In the genomic region with DNA sequence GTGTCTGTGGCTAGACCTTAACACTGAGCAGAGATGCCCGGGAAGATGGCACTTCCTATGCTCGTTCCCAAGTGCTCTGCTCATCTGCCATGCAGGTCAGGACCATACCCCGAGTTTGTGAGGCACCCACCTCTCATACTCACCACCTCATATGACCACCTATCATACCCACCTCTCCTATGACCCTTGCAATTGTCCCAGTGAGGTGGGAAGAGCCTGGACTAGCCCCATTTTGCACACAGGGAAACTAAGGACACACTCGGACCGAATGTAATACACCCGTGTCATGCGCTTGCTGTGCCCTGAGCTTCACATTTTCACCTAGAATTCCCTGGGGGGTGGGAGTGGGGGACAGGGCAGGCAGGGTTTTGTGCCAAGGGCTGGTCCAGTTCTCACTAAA, we compare ENCODE assay signal across 25 cellular contexts. TPM values are rescaled to one million over a fixed set of nuclear protein-coding genes. Genes with fewer than 3 reads are reported as not detected.
A peak's percentile ranks its signal among the peaks of the same experiment; 100 is the strongest.
DNase-seq lines count a peak whose midpoint lies in the region; ATAC-seq and TF ChIP-seq lines count a peak whose summit lies in the region.
"Had no signal": no experiment of that assay in that cellular context is flagged by ENCODE, and none has a peak within 500 bp of the region (broad histone marks: within the 10 kb centered on the region; RNA-seq: fewer than 3 reads in every experiment).

No MANE protein-coding gene starts in this region.

- H3K4me3 Mint-ChIP-seq in activated CD4-positive, alpha-beta memory T cell treated with anti-CD3 and anti-CD28 coated beads for 36 hours, result no peak overlapping the region
- H3K4me3 Mint-ChIP-seq in activated CD4-positive, alpha-beta memory T cell treated with anti-CD3 and anti-CD28 coated beads, Interleukin-2, amount 10 ng/mL, durations not matched to agents 7 days and 5 days, result no peak overlapping the region
- peak overlapping the region in 1 of 7 donors; percentile 15 for H3K4me3 Mint-ChIP-seq in CD8-positive, alpha-beta memory T cell
- no peak overlapping the region for H3K4me3 Mint-ChIP-seq in effector memory CD8-positive, alpha-beta T cell
- H3K4me3 Mint-ChIP-seq: activated T-helper 1 cell treated with anti-CD3 and anti-CD28 coated beads, Interleukin-12 subunit alpha, Interleukin-12 subunit beta, Interleukin-2, Interleukin-4 antibody, amounts not matched to agents 30 ng/mL and 10 ng/mL and 1 ng/mL, durations not matched to agents 14 hours and 24 hours and 36 hours had no signal

- H3K4me1 ChIP-seq in CD8-positive, alpha-beta memory T cell (ENCODE audit: insufficient read depth, low read length), result peaks cover 47% of the 10 kb centered on the region
- H3K4me1 ChIP-seq in neutrophil (ENCODE audit: control insufficient read depth in 1 of 2, insufficient read depth in 1 of 2, low read depth in 1 of 2, low read length in 1 of 2), result peaks cover 51 to 57% of the 10 kb centered on the region in 2 experiments

- H3K4me1 Mint-ChIP-seq in activated CD4-positive, alpha-beta memory T cell treated with anti-CD3 and anti-CD28 coated beads for 36 hours (ENCODE audit: low read depth), result peaks cover 41% of the 10 kb centered on the region
- peaks cover 21% of the 10 kb centered on the region for H3K4me1 Mint-ChIP-seq in activated CD4-positive, alpha-beta memory T cell treated with anti-CD3 and anti-CD28 coated beads, Interleukin-2, amount 10 ng/mL, durations not matched to agents 7 days and 5 days
- peaks cover 39 to 49% (median 45%) of the 10 kb centered on the region in 3 donors for H3K4me1 Mint-ChIP-seq in CD8-positive, alpha-beta memory T cell
- peaks cover 22 to 31% of the 10 kb centered on the region in 2 donors for H3K4me1 Mint-ChIP-seq in effector memory CD8-positive, alpha-beta T cell (ENCODE audit: low read depth in 2 of 2)

- no peak overlapping the region for H3K27ac ChIP-seq in CD8-positive, alpha-beta memory T cell (ENCODE audit: low read depth, low read length)
- peak overlapping the region; percentile 98 for H3K27ac ChIP-seq in neutrophil
- H3K27ac ChIP-seq: brain microvascular endothelial cell, coronary artery, upper lobe of left lung had no signal

- no peak for DNase-seq in activated CD4-positive, alpha-beta memory T cell treated with anti-CD3 and anti-CD28 coated beads for 36 hours
- DNase-seq in activated CD4-positive, alpha-beta memory T cell treated with anti-CD3 and anti-CD28 coated beads, Interleukin-2, amount 10 ng/mL, durations not matched to agents 7 days and 5 days, result no peak
- no peak for DNase-seq in CD8-positive, alpha-beta memory T cell
- DNase-seq in effector memory CD8-positive, alpha-beta T cell, result no peak
- DNase-seq in cerebellar cortex (ENCODE audit: low spot score) (no peak), activated gamma-delta T cell treated with Interleukin-2 at 50 U/mL for 16 hours (no peak)
- DNase-seq: 8988T; activated CD4-positive, alpha-beta T cell treated with anti-CD3 and anti-CD28 coated beads for 48 hours; AML-193; brain microvascular endothelial cell; H7; left ventricle myocardium superior; mucosa of descending colon; NCI-H1105; NCI-H2029; NCI-H226; NCI-H774; SHP77; stimulated activated CD4-positive, alpha-beta T cell treated with anti-CD3 and anti-CD28 coated beads, Interleukin-15, amount 100 ng/mL, for 24 hours; SW 1271; upper lobe of left lung had no signal

- H3K27ac Mint-ChIP-seq in activated CD4-positive, alpha-beta memory T cell treated with anti-CD3 and anti-CD28 coated beads for 36 hours, result peak overlapping the region; percentile 5
- H3K27ac Mint-ChIP-seq in activated CD4-positive, alpha-beta memory T cell treated with anti-CD3 and anti-CD28 coated beads, Interleukin-2, amount 10 ng/mL, durations not matched to agents 7 days and 5 days, result no peak overlapping the region
- H3K27ac Mint-ChIP-seq in CD8-positive, alpha-beta memory T cell, result peak overlapping the region in 5 of 8 donors; percentile 59 to 94 (median 90)
- peak overlapping the region; percentile 87 to 90 for H3K27ac Mint-ChIP-seq in effector memory CD8-positive, alpha-beta T cell
- H3K27ac Mint-ChIP-seq: activated T-helper 1 cell treated with anti-CD3 and anti-CD28 coated beads, Interleukin-12 subunit alpha, Interleukin-12 subunit beta, Interleukin-2, Interleukin-4 antibody, amounts not matched to agents 30 ng/mL and 10 ng/mL and 1 ng/mL, durations not matched to agents 14 hours and 24 hours and 36 hours had no signal

- H3K36me3 Mint-ChIP-seq in activated CD4-positive, alpha-beta memory T cell treated with anti-CD3 and anti-CD28 coated beads for 36 hours, result no peaks in the 10 kb centered on the region
- no peaks in the 10 kb centered on the region for H3K36me3 Mint-ChIP-seq in activated CD4-positive, alpha-beta memory T cell treated with anti-CD3 and anti-CD28 coated beads, Interleukin-2, amount 10 ng/mL, durations not matched to agents 7 days and 5 days (ENCODE audit: low read depth)
- H3K36me3 Mint-ChIP-seq in CD8-positive, alpha-beta memory T cell, result peaks cover 0 to 1% (median 0%) of the 10 kb centered on the region in 3 donors
- H3K36me3 Mint-ChIP-seq in effector memory CD8-positive, alpha-beta T cell (ENCODE audit: insufficient read depth), result no peaks in the 10 kb centered on the region

- H3K27me3 ChIP-seq in CD8-positive, alpha-beta memory T cell (ENCODE audit: insufficient read depth, low read length, poor library complexity, severe bottlenecking), result no peaks in the 10 kb centered on the region
- H3K27me3 ChIP-seq in neutrophil, result peaks cover 12% of the 10 kb centered on the region
- H3K27me3 ChIP-seq: upper lobe of left lung had no signal

- no peaks in the 10 kb centered on the region for H3K27me3 Mint-ChIP-seq in activated CD4-positive, alpha-beta memory T cell treated with anti-CD3 and anti-CD28 coated beads for 36 hours
- H3K27me3 Mint-ChIP-seq in activated CD4-positive, alpha-beta memory T cell treated with anti-CD3 and anti-CD28 coated beads, Interleukin-2, amount 10 ng/mL, durations not matched to agents 7 days and 5 days, result peaks cover 18% of the 10 kb centered on the region
- H3K27me3 Mint-ChIP-seq in CD8-positive, alpha-beta memory T cell, result no peaks in the 10 kb centered on the region
- no peaks in the 10 kb centered on the region for H3K27me3 Mint-ChIP-seq in effector memory CD8-positive, alpha-beta T cell

- POLR2A ChIA-PET in activated CD4-positive, alpha-beta memory T cell treated with anti-CD3 and anti-CD28 coated beads for 36 hours (lab: Charles Lee), result no interaction called here
- POLR2A ChIA-PET in activated CD4-positive, alpha-beta memory T cell treated with anti-CD3 and anti-CD28 coated beads, Interleukin-2, amount 10 ng/mL, durations not matched to agents 7 days and 5 days (lab: Charles Lee), result interaction anchor here (1.4 kb wide), 1 partner anchor 10 kb away, joined by 3 read pairs; no protein-coding TSS in a partner anchor
- POLR2A ChIA-PET in CD8-positive, alpha-beta memory T cell (lab: Charles Lee), result interaction anchor here (2.4 kb wide), 1 partner anchor 15 kb away, joined by 10 read pairs; no protein-coding TSS in a partner anchor

- H3K4me3 ChIP-seq in CD8-positive, alpha-beta memory T cell (ENCODE audit: low read length), result no peak overlapping the region
- no peak overlapping the region for H3K4me3 ChIP-seq in neutrophil (ENCODE audit: low read depth in 1 of 2, low read length in 1 of 2)
- H3K4me3 ChIP-seq: coronary artery, mucosa of descending colon, upper lobe of left lung had no signal

- no peaks in the 10 kb centered on the region for H3K9me3 Mint-ChIP-seq in activated CD4-positive, alpha-beta memory T cell treated with anti-CD3 and anti-CD28 coated beads for 36 hours
- H3K9me3 Mint-ChIP-seq in activated CD4-positive, alpha-beta memory T cell treated with anti-CD3 and anti-CD28 coated beads, Interleukin-2, amount 10 ng/mL, durations not matched to agents 7 days and 5 days, result no peaks in the 10 kb centered on the region
- no peaks in the 10 kb centered on the region for H3K9me3 Mint-ChIP-seq in CD8-positive, alpha-beta memory T cell
- H3K9me3 Mint-ChIP-seq in effector memory CD8-positive, alpha-beta T cell, result no peaks in the 10 kb centered on the region
- H3K9me3 Mint-ChIP-seq: activated T-helper 1 cell treated with anti-CD3 and anti-CD28 coated beads, Interleukin-12 subunit alpha, Interleukin-12 subunit beta, Interleukin-2, Interleukin-4 antibody, amounts not matched to agents 30 ng/mL and 10 ng/mL and 1 ng/mL, durations not matched to agents 14 hours and 24 hours and 36 hours had no signal

- no peak for ATAC-seq in effector memory CD8-positive, alpha-beta T cell (replicated peaks)
- no peak for ATAC-seq in GM19467 (IDR thresholded peaks at IDR 0.05; ENCODE audit: unreplicated experiment)
- ATAC-seq: left ventricle myocardium superior had no signal

- H3K36me3 ChIP-seq in CD8-positive, alpha-beta memory T cell (ENCODE audit: insufficient read depth, low read length), result no peaks in the 10 kb centered on the region
- H3K36me3 ChIP-seq in neutrophil, result peaks cover 4% of the 10 kb centered on the region
- H3K36me3 ChIP-seq: brain microvascular endothelial cell had no signal

- intact Hi-C loops in activated CD4-positive, alpha-beta memory T cell treated with anti-CD3 and anti-CD28 coated beads for 36 hours (cut with micrococcal nuclease), result no loop called here

- no peak for TF ChIP-seq CTCF in neutrophil (IDR thresholded peaks at IDR 0.05)

- no peaks in the 10 kb centered on the region for H3K9me3 ChIP-seq in CD8-positive, alpha-beta memory T cell (ENCODE audit: low read length)
- no peaks in the 10 kb centered on the region for H3K9me3 ChIP-seq in neutrophil
- H3K9me3 ChIP-seq: mucosa of descending colon, upper lobe of left lung had no signal

- CTCF ChIA-PET in activated CD4-positive, alpha-beta memory T cell treated with anti-CD3 and anti-CD28 coated beads for 36 hours (lab: Charles Lee), result interaction anchor here (0.7 to 2.1 kb wide), 5 partner anchors 8 to 120 kb away, joined by 3 to 14 read pairs (median 4); no protein-coding TSS in a partner anchor
- CTCF ChIA-PET in activated CD4-positive, alpha-beta memory T cell treated with anti-CD3 and anti-CD28 coated beads, Interleukin-2, amount 10 ng/mL, durations not matched to agents 7 days and 5 days (lab: Charles Lee), result interaction anchor here (1.0 to 1.3 kb wide), 2 partner anchors 12 to 19 kb away, joined by 3 read pairs; no protein-coding TSS in a partner anchor
- CTCF ChIA-PET in CD8-positive, alpha-beta memory T cell (lab: Charles Lee), result interaction anchor here (0.8 to 2.7 kb wide), 2 partner anchors 11 to 120 kb away, joined by 3 to 11 read pairs; no protein-coding TSS in a partner anchor

RNA-seq across cellular contexts. Expression of a gene that starts 19.8 kb away (rescaled TPM):
- under 1 TPM in 1 of 2 experiments, not detected in 1; 0.07 TPM for total RNA-seq in activated CD4-positive, alpha-beta memory T cell treated with anti-CD3 and anti-CD28 coated beads for 36 hours
- under 1 TPM; 0.28 to 0.38 TPM for total RNA-seq in activated CD4-positive, alpha-beta memory T cell treated with anti-CD3 and anti-CD28 coated beads, Interleukin-2, amount 10 ng/mL, durations not matched to agents 7 days and 5 days
- under 1 TPM in 1 of 2 experiments, not detected in 1; 0.09 TPM for total RNA-seq in CD8-positive, alpha-beta memory T cell
- 0.23 TPM for polyA plus RNA-seq in CD8-positive, alpha-beta memory T cell
- total RNA-seq: H7, left ventricle myocardium superior had no signal
